ENCODE assay signal across 8 cellular contexts in the genomic region with DNA sequence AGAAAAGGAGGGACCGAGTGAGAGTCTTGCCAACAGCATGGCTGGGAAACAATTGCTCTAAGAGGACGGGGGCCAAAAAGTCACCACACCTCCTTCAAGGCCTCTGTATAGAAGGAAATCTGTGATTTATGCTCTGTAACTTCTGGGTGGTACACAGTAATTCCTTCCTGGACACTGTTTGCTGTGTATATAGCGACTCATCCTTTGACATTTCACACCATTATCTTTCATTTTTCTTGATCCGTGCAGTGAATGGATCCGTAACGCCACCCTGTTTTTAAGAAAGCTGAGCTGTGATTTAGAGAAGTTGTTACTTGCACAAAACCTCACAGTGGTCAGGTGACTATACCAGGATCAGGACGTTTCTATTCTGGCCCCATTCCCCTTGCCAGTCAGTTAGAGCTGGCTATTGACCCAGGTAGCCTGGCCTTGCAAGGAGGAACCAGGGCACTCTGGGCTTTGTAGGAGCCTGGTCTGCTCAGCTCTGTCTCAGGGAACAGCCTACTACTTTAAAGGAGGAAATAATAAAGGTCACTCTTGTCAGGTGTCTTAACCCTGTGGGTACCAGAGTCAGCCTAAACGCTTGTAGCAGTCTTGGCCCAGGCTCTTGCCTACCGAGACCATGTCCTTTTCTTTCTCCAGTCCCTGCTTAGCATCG.
DNase-seq lines count a peak whose midpoint lies in the region; ATAC-seq and TF ChIP-seq lines count a peak whose summit lies in the region.

No MANE protein-coding gene starts in this region.

- POLR2A ChIA-PET in RWPE1 (lab: Yijun Ruan, JAX; ENCODE audit: low non-redundant PET), result interaction anchor here (1.5 kb wide), 1 partner anchor 19 kb away, joined by 3 read pairs; no protein-coding TSS in a partner anchor

- H3K4me2 ChIP-seq in parathyroid adenoma (ENCODE audit: low read length), result peak overlapping the region; percentile 52

- H3K4me1 ChIP-seq in parathyroid adenoma, result peaks cover 19% of the 10 kb centered on the region

- H2AFZ ChIP-seq in parathyroid adenoma, result peak overlapping the region; percentile 33

- no peaks in the 10 kb centered on the region for H3K36me3 ChIP-seq in parathyroid adenoma (ENCODE audit: control insufficient read depth, insufficient read depth, low read length)

- no peak for TF ChIP-seq CTCF in Calu3 (IDR thresholded peaks at IDR 0.05; ENCODE audit: unreplicated experiment)
- TF ChIP-seq CTCF in RWPE1 (conservative IDR thresholded peaks at IDR 0.05; ENCODE audit: low read depth), result no peak
- TF ChIP-seq CTCF in fibroblast of the aortic adventitia (IDR thresholded peaks at IDR 0.05; ENCODE audit: insufficient read depth, low read length), result no peak
- no peak for TF ChIP-seq CTCF in parathyroid adenoma (IDR thresholded peaks at IDR 0.05)
- TF ChIP-seq CTCF in foreskin fibroblast (IDR thresholded peaks at IDR 0.05; ENCODE audit: low read depth, low read length), result no peak

- no peak overlapping the region for H3K9ac ChIP-seq in parathyroid adenoma

- H3K36me3 Mint-ChIP-seq in Calu3 (ENCODE audit: insufficient read depth, unreplicated experiment), result peaks cover 9% of the 10 kb centered on the region

- CTCF ChIA-PET in Calu3 (lab: Charles Lee) (interaction anchor here (1.0 to 2.8 kb wide), 10 partner anchors 8 to 164 kb away, joined by 3 to 16 read pairs (median 10); a partner anchor contains a TSS), RWPE1 (lab: Yijun Ruan, JAX) (interaction anchor here (1.2 kb wide), 1 partner anchor 22 kb away, joined by 3 read pairs; no protein-coding TSS in a partner anchor)

- H3K27ac ChIP-seq in RWPE1 (peak overlapping the region; percentile 79), parathyroid adenoma (peak overlapping the region; percentile 53)

- no TSS peak for BruUV-seq in Calu3 (replicated peaks; lab: Mats Ljungman, UMichigan)

- no peaks in the 10 kb centered on the region for H3K27me3 ChIP-seq in parathyroid adenoma (ENCODE audit: control insufficient read depth, insufficient read depth, low read length)

- intact Hi-C loops in Calu3 (cut with micrococcal nuclease; ENCODE audit: unreplicated experiment), result loop anchor here (5.0 kb wide), 1 partner anchor 128 kb away; a partner anchor contains a TSS

- peak overlapping the region; percentile 48 for H3K4me3 Mint-ChIP-seq in Calu3 (ENCODE audit: low read depth, unreplicated experiment)

- no peak for ATAC-seq in GM19328 (IDR thresholded peaks at IDR 0.05; ENCODE audit: unreplicated experiment)
- ATAC-seq in HG02840 (IDR thresholded peaks at IDR 0.05; ENCODE audit: low FRiP score, unreplicated experiment), result no peak

- H3K9me3 Mint-ChIP-seq in Calu3 (ENCODE audit: low read depth, unreplicated experiment), result no peaks in the 10 kb centered on the region

- no peaks in the 10 kb centered on the region for H3K9me3 ChIP-seq in parathyroid adenoma (ENCODE audit: control insufficient read depth, low read length)

- H3K27ac Mint-ChIP-seq in Calu3 (ENCODE audit: unreplicated experiment), result peak overlapping the region; percentile 100

- H3K4me1 Mint-ChIP-seq in Calu3 (ENCODE audit: low read depth, unreplicated experiment), result peaks cover 67% of the 10 kb centered on the region

- H3K79me2 ChIP-seq in parathyroid adenoma, result no peaks in the 10 kb centered on the region

- H3K4me3 ChIP-seq in fibroblast of the aortic adventitia (ENCODE audit: low read depth, low read length) (no peak overlapping the region), parathyroid adenoma (ENCODE audit: low read depth, low read length) (no peak overlapping the region), foreskin fibroblast (ENCODE audit: low read depth in 1 of 2, low read length in 2 of 2) (no peak overlapping the region)

- H3K27me3 Mint-ChIP-seq in Calu3 (ENCODE audit: unreplicated experiment), result no peaks in the 10 kb centered on the region

- peak; percentile 25 for DNase-seq in Calu3
- DNase-seq in RWPE1 (ENCODE audit: low spot score), result peak; percentile 73
- peak; percentile 61 for DNase-seq in fibroblast of the aortic adventitia (ENCODE audit: low read depth)
- no peak for DNase-seq in foreskin fibroblast
- DNase-seq in amniotic stem cell (lab: John Stamatoyannopoulos, UW), result no peak

Comparison
In these comparisons a context has a peak if more than half of its experiments do, and no peak if none do; other contexts are left out.
1. DNase-seq: peak in Calu3 (single experiment), RWPE1 (single experiment) and fibroblast of the aortic adventitia (single experiment); none in foreskin fibroblast (0 of 2) and amniotic stem cell (single experiment).